8 cellular contexts compared by ENCODE assay signal in genomic region chr3:8501388-8502131, GRCh38. TPM values are rescaled to one million over a fixed set of nuclear protein-coding genes. Genes with fewer than 3 reads are reported as not detected.
DNase-seq lines count a peak whose midpoint lies in the region; ATAC-seq and TF ChIP-seq lines count a peak whose summit lies in the region.

TSS of gene LMCD1 (plus strand) at chr3:8501823. CDS start at chr3:8501939, 116 bp downstream.

- no peaks in the 10 kb centered on the region for H3K9me3 Mint-ChIP-seq in IgD-negative memory B cell
- no peaks in the 10 kb centered on the region for H3K9me3 Mint-ChIP-seq in stimulated activated naive CD8-positive, alpha-beta T cell treated with anti-CD3 and anti-CD28 coated beads, Interleukin-15, amount 100 ng/mL, for 72 hours

- H3K9me2 ChIP-seq in neural cell (ENCODE audit: insufficient read depth, low read length), result no peaks in the 10 kb centered on the region

- peaks cover 1% of the 10 kb centered on the region for H3K27me3 Mint-ChIP-seq in IgD-negative memory B cell
- H3K27me3 Mint-ChIP-seq in stimulated activated naive CD8-positive, alpha-beta T cell treated with anti-CD3 and anti-CD28 coated beads, Interleukin-15, amount 100 ng/mL, for 72 hours, result peaks cover 26% of the 10 kb centered on the region

- H3K36me3 Mint-ChIP-seq in IgD-negative memory B cell, result peaks cover 2% of the 10 kb centered on the region

- peak within 1 kb of the TSS; percentile 76 to 97 (median 84) for H3K27ac Mint-ChIP-seq in IgD-negative memory B cell
- H3K27ac Mint-ChIP-seq in stimulated activated naive CD8-positive, alpha-beta T cell treated with anti-CD3 and anti-CD28 coated beads, Interleukin-15, amount 100 ng/mL, for 72 hours, result peak within 1 kb of the TSS in 1 of 2 donors; percentile 61

- H4K20me1 ChIP-seq in neural cell (ENCODE audit: insufficient read depth), result no peaks in the 10 kb centered on the region

- H3K27me3 ChIP-seq in SJCRH30 (no peaks in the 10 kb centered on the region), neural cell (ENCODE audit: insufficient read depth, low read depth, low read length) (no peaks in the 10 kb centered on the region)

- H3K27ac ChIP-seq in SJCRH30, result peak within 1 kb of the TSS; percentile 98
- peak within 1 kb of the TSS; percentile 66 for H3K27ac ChIP-seq in neural cell (ENCODE audit: low read length)

- peak; percentile 38 for TF ChIP-seq EP300 in neural cell (conservative IDR thresholded peaks at IDR 0.05; ENCODE audit: poor library complexity, severe bottlenecking)

- peaks cover 78% of the 10 kb centered on the region for H3K4me1 ChIP-seq in SJCRH30

- peak within 1 kb of the TSS; percentile 87 to 99 (median 97) for H3K4me3 Mint-ChIP-seq in IgD-negative memory B cell
- H3K4me3 Mint-ChIP-seq in stimulated activated naive CD8-positive, alpha-beta T cell treated with anti-CD3 and anti-CD28 coated beads, Interleukin-15, amount 100 ng/mL, for 72 hours, result peak within 1 kb of the TSS; percentile 87 to 89

- peak within 1 kb of the TSS; percentile 67 for H2AFZ ChIP-seq in neural cell (ENCODE audit: low read depth, low read length)

- H3K9me3 ChIP-seq in SJCRH30 (replicated peaks), result peaks cover 9% of the 10 kb centered on the region; the same call in 1 of the 2 replicates
- H3K9me3 ChIP-seq in neural cell (ENCODE audit: low read length), result no peaks in the 10 kb centered on the region

- peak; percentile 82 for DNase-seq in DMS153 treated with DMSO at 0.1 percent for 48 hours (lab: John Stamatoyannopoulos, UW; ENCODE audit: unreplicated experiment)
- peak; percentile 97 for DNase-seq in SJCRH30
- peak; percentile 84 for DNase-seq in activated naive CD4-positive, alpha-beta T cell treated with Interleukin-2 at 50 U/mL for 16 hours
- peak; percentile 96 to 98 for DNase-seq in foreskin fibroblast
- peak; percentile 74 to 90 for DNase-seq in stimulated activated naive CD8-positive, alpha-beta T cell treated with anti-CD3 and anti-CD28 coated beads, Interleukin-15, amount 100 ng/mL, for 72 hours

- H3K4me1 Mint-ChIP-seq in IgD-negative memory B cell, result peaks cover 31 to 34% (median 31%) of the 10 kb centered on the region in 3 donors
- peaks cover 21% of the 10 kb centered on the region for H3K4me1 Mint-ChIP-seq in stimulated activated naive CD8-positive, alpha-beta T cell treated with anti-CD3 and anti-CD28 coated beads, Interleukin-15, amount 100 ng/mL, for 72 hours

- peak within 1 kb of the TSS; percentile 96 for H3K4me2 ChIP-seq in neural cell (ENCODE audit: low read length)

- TF ChIP-seq RAD21 in neural cell (conservative IDR thresholded peaks at IDR 0.05), result peak; percentile 37

- H3K36me3 ChIP-seq in SJCRH30 (peaks cover 3% of the 10 kb centered on the region; the same call in 1 of the 2 replicates), neural cell (ENCODE audit: insufficient read depth, low read length) (no peaks in the 10 kb centered on the region)

- H3K9ac ChIP-seq in neural cell (ENCODE audit: low read length), result peak within 1 kb of the TSS; percentile 80

- no peaks in the 10 kb centered on the region for H3F3A ChIP-seq in neural cell (ENCODE audit: insufficient read depth, low read length, poor library complexity, severe bottlenecking)

- H3K4me3 ChIP-seq in SJCRH30 (peak within 1 kb of the TSS; percentile 58), foreskin fibroblast (ENCODE audit: low read depth in 1 of 2, low read length in 2 of 2) (peak within 1 kb of the TSS; percentile 56 to 57), neural cell (ENCODE audit: low read length) (peak within 1 kb of the TSS; percentile 75)

- no peaks in the 10 kb centered on the region for H3K79me2 ChIP-seq in neural cell (replicated peaks; ENCODE audit: insufficient read depth, low read length)

- ATAC-seq in GM21619 (IDR thresholded peaks at IDR 0.05; ENCODE audit: unreplicated experiment), result peak; percentile 94
- peak; percentile 99 for ATAC-seq in stimulated activated naive CD8-positive, alpha-beta T cell treated with anti-CD3 and anti-CD28 coated beads, Interleukin-15, amount 100 ng/mL, for 72 hours

- TF ChIP-seq CTCF in foreskin fibroblast (IDR thresholded peaks at IDR 0.05; ENCODE audit: low read depth, low read length) (no peak), neural cell (IDR thresholded peaks at IDR 0.05; ENCODE audit: poor library complexity, severe bottlenecking) (no peak)

TF ChIP-seq in neural cell, 6 proteins besides CTCF, POLR2A, EP300 and RAD21:
- TF ChIP-seq SMC3 (conservative IDR thresholded peaks at IDR 0.05; ENCODE audit: poor library complexity) (peak; percentile 41), TAF1 (IDR thresholded peaks at IDR 0.05; ENCODE audit: low read depth) (peak; percentile 67), POLR2AphosphoS5 (IDR thresholded peaks at IDR 0.05) (peak; percentile 75), EZH2 (IDR thresholded peaks at IDR 0.05; ENCODE audit: borderline replicate concordance, insufficient read depth, low read length, poor library complexity, severe bottlenecking) (no peak), REST (IDR thresholded peaks at IDR 0.05; ENCODE audit: borderline replicate concordance) (peak; percentile 50), MXI1 (conservative IDR thresholded peaks at IDR 0.05; ENCODE audit: poor library complexity, severe bottlenecking) (peak; percentile 36)
TF ChIP-seq in neural cell: peak in this region for 5.

RNA-seq across cellular contexts. Expression of gene LMCD1, which starts in this region (rescaled TPM):
- 4.8 TPM for polyA plus RNA-seq in IgD-negative memory B cell
- 59.6 and 69.8 TPM in 2 replicates for total RNA-seq in SJCRH30 (2014; rRNA removed; shearing (Covaris generic))
- polyA plus RNA-seq in neural cell, result 3.4 and 3.5 TPM in 2 replicates
- polyA minus RNA-seq in neural cell, result 0.73 and 1.3 TPM in 2 replicates

Comparison
In these comparisons a context has a peak if more than half of its experiments do, and no peak if none do; other contexts are left out.
1. Peak in every context shown above with its lines: DNase-seq, ATAC-seq, H3K4me3 ChIP-seq and H3K27ac ChIP-seq.